In genomic region chr2:238290715-238291549, GRCh38 we compare ENCODE assay signal across 13 cellular contexts. TPM values are rescaled to one million over a fixed set of nuclear protein-coding genes. Genes with fewer than 3 reads are reported as not detected.
DNase-seq lines count a peak whose midpoint lies in the region; ATAC-seq, FAIRE-seq and TF ChIP-seq lines count a peak whose summit lies in the region.
"Had no signal": no experiment of that assay in that cellular context is flagged by ENCODE, and none has a peak within 500 bp of the region (broad histone marks: within the 10 kb centered on the region; RNA-seq: fewer than 3 reads in every experiment).

No MANE protein-coding gene starts in this region.

- H3K9ac ChIP-seq in BLaER1: no peak overlapping the region
- no peak overlapping the region for H3K9ac ChIP-seq in HUES48 (ENCODE audit: low read depth, low read length)

- peak overlapping the region; percentile 98 for H3K27ac Mint-ChIP-seq in central memory CD8-positive, alpha-beta T cell (ENCODE audit: low read depth)
- no peak overlapping the region for H3K27ac Mint-ChIP-seq in nephron
- H3K27ac Mint-ChIP-seq: activated CD4-positive, alpha-beta memory T cell treated with anti-CD3 and anti-CD28 coated beads for 36 hours had no signal

- peaks cover 34% of the 10 kb centered on the region for H3K4me1 Mint-ChIP-seq in central memory CD8-positive, alpha-beta T cell
- H3K4me1 Mint-ChIP-seq in nephron: peaks cover 35% of the 10 kb centered on the region

- no peak for DNase-seq in central memory CD8-positive, alpha-beta T cell (ENCODE audit: low spot score in 2 of 2)
- DNase-seq in stimulated activated CD4-positive, alpha-beta T cell treated with anti-CD3 and anti-CD28 coated beads, Interleukin-12 subunit alpha, Interleukin-12 subunit beta, amount 100 ng/mL, for 4 hours: no peak
- DNase-seq in GM12891 (ENCODE audit: insufficient read length, low spot score): no peak
- no peak for DNase-seq in NCI-H2227 (lab: John Stamatoyannopoulos, UW; ENCODE audit: unreplicated experiment)
- DNase-seq: activated naive CD8-positive, alpha-beta T cell treated with anti-CD3 and anti-CD28 coated beads, Interleukin-2, amount 10 ng/mL, durations not matched to agents 7 days and 5 days; NCI-H226; stimulated activated naive CD4-positive, alpha-beta T cell treated with Interleukin-2 at 50 U/mL for 16 hours had no signal

- no peak for FAIRE-seq in GM12891 (lab: Jason Lieb, UNC)

- H3K9me3 Mint-ChIP-seq in central memory CD8-positive, alpha-beta T cell: no peaks in the 10 kb centered on the region
- no peaks in the 10 kb centered on the region for H3K9me3 Mint-ChIP-seq in nephron
- H3K9me3 Mint-ChIP-seq: activated CD4-positive, alpha-beta memory T cell treated with anti-CD3 and anti-CD28 coated beads for 36 hours; activated naive CD8-positive, alpha-beta T cell treated with anti-CD3 and anti-CD28 coated beads, Interleukin-2, amount 10 ng/mL, durations not matched to agents 7 days and 5 days had no signal

- ATAC-seq in central memory CD8-positive, alpha-beta T cell (replicated peaks; ENCODE audit: extremely low read depth, poor library complexity, severe bottlenecking): no peak
- no peak for ATAC-seq in HG03469 (IDR thresholded peaks at IDR 0.05; ENCODE audit: unreplicated experiment)

- H3K27me3 ChIP-seq in BLaER1 (no peaks in the 10 kb centered on the region), HUES48 (ENCODE audit: control insufficient read depth, insufficient read depth, low read length) (0 out of 2 replicates have a peak, but pooled peaks cover 4% of the 10 kb centered on the region)

- TF ChIP-seq CTCF in nephron (IDR thresholded peaks at IDR 0.05; ENCODE audit: unreplicated experiment in 3 of 3): no peak

- peak overlapping the region; percentile 85 for H3K4me3 Mint-ChIP-seq in central memory CD8-positive, alpha-beta T cell
- H3K4me3 Mint-ChIP-seq in nephron: peak overlapping the region; percentile 88 to 94 (median 93)

- peaks cover 19% of the 10 kb centered on the region for H3K36me3 Mint-ChIP-seq in central memory CD8-positive, alpha-beta T cell (ENCODE audit: insufficient read depth)
- no peaks in the 10 kb centered on the region for H3K36me3 Mint-ChIP-seq in nephron (ENCODE audit: low read depth)
- H3K36me3 Mint-ChIP-seq: activated CD4-positive, alpha-beta memory T cell treated with anti-CD3 and anti-CD28 coated beads for 36 hours had no signal

- H4K20me1 ChIP-seq in BLaER1: peaks cover 24% of the 10 kb centered on the region

- H3K4me2 ChIP-seq in BLaER1: peak overlapping the region; percentile 85; the same call in 1 of the 2 replicates

- H3K9me3 ChIP-seq in BLaER1 (no peaks in the 10 kb centered on the region), HUES48 (ENCODE audit: control insufficient read depth, insufficient read depth, low read length) (no peaks in the 10 kb centered on the region)
- H3K9me3 ChIP-seq: HAP-1 had no signal

- no peaks in the 10 kb centered on the region for H3K36me3 ChIP-seq in BLaER1
- H3K36me3 ChIP-seq in HUES48 (ENCODE audit: control insufficient read depth, insufficient read depth, low read length): no peaks in the 10 kb centered on the region
- H3K36me3 ChIP-seq: HAP-1 had no signal

- H3K27ac ChIP-seq in BLaER1 (no peak overlapping the region), HUES48 (ENCODE audit: low read depth, low read length) (peak overlapping the region; percentile 65)

- H3K4me3 ChIP-seq in BLaER1: no peak overlapping the region
- no peak overlapping the region for H3K4me3 ChIP-seq in HUES48 (ENCODE audit: low read depth, low read length)
- H3K4me3 ChIP-seq: HAP-1 had no signal

- H3K4me1 ChIP-seq in BLaER1: peaks cover 43% of the 10 kb centered on the region
- H3K4me1 ChIP-seq in HUES48 (ENCODE audit: control insufficient read depth, insufficient read depth, low read length): peaks cover 21% of the 10 kb centered on the region

- H3K27me3 Mint-ChIP-seq in central memory CD8-positive, alpha-beta T cell: peaks cover 9% of the 10 kb centered on the region
- peaks cover 9% of the 10 kb centered on the region for H3K27me3 Mint-ChIP-seq in nephron (ENCODE audit: low read depth)
- H3K27me3 Mint-ChIP-seq: activated CD4-positive, alpha-beta memory T cell treated with anti-CD3 and anti-CD28 coated beads for 36 hours had no signal

- no peak for TF ChIP-seq POLR2A in GM12891 (IDR thresholded peaks at IDR 0.05; ENCODE audit: low read depth, low read length)

TF ChIP-seq in GM12891, 5 proteins besides CTCF, POLR2A, EP300 and RAD21:
- no peak for TF ChIP-seq POLR2AphosphoS5 (IDR thresholded peaks at IDR 0.05; ENCODE audit: low read depth, low read length)
- TF ChIP-seq TAF1 (IDR thresholded peaks at IDR 0.05; ENCODE audit: low read depth, low read length): no peak
- TF ChIP-seq SPI1 (IDR thresholded peaks at IDR 0.05; ENCODE audit: low read depth, low read length): no peak
- no peak for TF ChIP-seq POU2F2 (IDR thresholded peaks at IDR 0.05; ENCODE audit: low read depth, low read length)
- TF ChIP-seq PAX5 (IDR thresholded peaks at IDR 0.05; ENCODE audit: insufficient read depth, low read length, severe bottlenecking): no peak

RNA-seq across cellular contexts. Expression of gene PER2, which starts 2.5 kb away (rescaled TPM):
- 2.0 TPM for polyA plus RNA-seq in GM12891 (2012; ENCODE audit: low read depth, missing spikeins)

RNA-seq across cellular contexts. Expression of gene TRAF3IP1, which starts 29.4 kb away (rescaled TPM):
- polyA plus RNA-seq in GM12891 (2012; ENCODE audit: low read depth, missing spikeins): 3.3 TPM

RNA-seq across cellular contexts. Expression of gene HES6, which starts 51.1 kb away (rescaled TPM):
- polyA plus RNA-seq in GM12891 (2012; ENCODE audit: low read depth, missing spikeins): 0.56 TPM
